13 cellular contexts compared by ENCODE assay signal in the genomic region with DNA sequence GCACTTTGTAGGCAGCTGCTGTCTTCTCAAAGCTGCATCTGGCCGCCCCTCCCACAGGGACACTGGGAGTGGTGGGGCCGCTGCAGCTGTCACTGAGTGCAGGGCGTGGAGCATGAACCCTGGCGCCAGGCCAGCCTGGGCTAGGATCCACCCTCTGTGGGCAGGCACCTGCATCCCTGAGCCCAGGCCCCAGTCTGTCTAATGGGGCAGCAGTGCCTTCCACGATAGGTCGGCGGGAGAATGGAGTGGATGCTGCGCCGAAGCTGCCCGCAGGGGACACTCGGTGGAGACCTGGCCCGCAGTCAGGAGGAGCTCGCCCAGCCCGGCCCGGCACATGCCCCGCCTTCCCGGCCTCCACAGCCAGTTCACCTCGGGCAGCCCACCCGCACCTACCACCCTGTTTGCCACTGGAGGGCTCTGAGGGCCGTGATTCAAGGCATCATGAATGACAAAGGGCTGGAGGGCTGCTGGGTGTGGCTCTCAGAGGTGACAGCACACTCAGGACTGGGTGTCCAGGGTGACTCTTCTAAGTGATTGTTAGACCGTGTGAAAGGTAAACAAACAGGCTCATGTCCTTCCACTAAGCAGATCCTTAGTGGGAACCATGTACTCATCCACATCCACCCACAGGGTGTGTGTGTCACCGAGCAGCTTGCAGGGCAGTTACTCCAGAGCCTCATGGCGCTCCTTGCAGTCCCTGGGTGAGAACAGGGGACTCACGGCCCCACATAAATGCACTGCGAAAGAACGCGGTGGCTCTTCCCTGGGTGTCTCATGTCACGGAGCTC.
DNase-seq lines count a peak whose midpoint lies in the region; ATAC-seq, FAIRE-seq and TF ChIP-seq lines count a peak whose summit lies in the region.
"Had no signal": no experiment of that assay in that cellular context is flagged by ENCODE, and none has a peak within 500 bp of the region (broad histone marks: within the 10 kb centered on the region; RNA-seq: fewer than 3 reads in every experiment).

No MANE protein-coding gene starts in this region.

- no peaks in the 10 kb centered on the region for H3K27me3 Mint-ChIP-seq in activated CD8-positive, alpha-beta T cell treated with anti-CD3 and anti-CD28 coated beads for 36 hours

- H3K36me3 Mint-ChIP-seq in activated CD8-positive, alpha-beta T cell treated with anti-CD3 and anti-CD28 coated beads for 36 hours (ENCODE audit: low read depth) = no peaks in the 10 kb centered on the region

- FAIRE-seq in bronchial epithelial cell (lab: Jason Lieb, UNC) = no peak

- H3K36me3 ChIP-seq in bronchial epithelial cell (ENCODE audit: control insufficient read depth, insufficient read depth, low read length) = no peaks in the 10 kb centered on the region

- intact Hi-C loops in activated CD8-positive, alpha-beta T cell treated with anti-CD3 and anti-CD28 coated beads for 36 hours (cut with micrococcal nuclease) = loop anchor here (5.0 kb wide), 1 partner anchor 232 kb away; no protein-coding TSS in a partner anchor

- no peak overlapping the region for H3K27ac Mint-ChIP-seq in activated CD8-positive, alpha-beta T cell treated with anti-CD3 and anti-CD28 coated beads for 36 hours

- H3K4me3 Mint-ChIP-seq in activated CD8-positive, alpha-beta T cell treated with anti-CD3 and anti-CD28 coated beads for 36 hours = no peak overlapping the region
- H3K4me3 Mint-ChIP-seq: neural crest cell had no signal

- no peak for TF ChIP-seq CTCF in bronchial epithelial cell (IDR thresholded peaks at IDR 0.05; ENCODE audit: insufficient read depth, low read length, severe bottlenecking)
- TF ChIP-seq CTCF in activated CD8-positive, alpha-beta T cell treated with anti-CD3 and anti-CD28 coated beads for 36 hours (IDR thresholded peaks at IDR 0.05) = no peak

- H3K4me1 Mint-ChIP-seq in activated CD8-positive, alpha-beta T cell treated with anti-CD3 and anti-CD28 coated beads for 36 hours (ENCODE audit: low read depth) = no peaks in the 10 kb centered on the region

- POLR2A ChIA-PET in activated CD8-positive, alpha-beta T cell treated with anti-CD3 and anti-CD28 coated beads for 36 hours (lab: Charles Lee) = no interaction called here

- ATAC-seq in HG02981 (IDR thresholded peaks at IDR 0.05; ENCODE audit: unreplicated experiment) = no peak
- ATAC-seq in activated CD8-positive, alpha-beta T cell treated with anti-CD3 and anti-CD28 coated beads for 36 hours = no peak

- H3K9me3 Mint-ChIP-seq in activated CD8-positive, alpha-beta T cell treated with anti-CD3 and anti-CD28 coated beads for 36 hours = no peaks in the 10 kb centered on the region
- H3K9me3 Mint-ChIP-seq: activated naive CD4-positive, alpha-beta T cell treated with anti-CD3 and anti-CD28 coated beads, Interleukin-2, amount 50 U/mL, for 72 hours; neural crest cell had no signal

- CTCF ChIA-PET in activated CD8-positive, alpha-beta T cell treated with anti-CD3 and anti-CD28 coated beads for 36 hours (lab: Charles Lee) = interaction anchor here (1.1 kb wide), 1 partner anchor 231 kb away, joined by 3 read pairs; no protein-coding TSS in a partner anchor

- no peak overlapping the region for H3K4me3 ChIP-seq in bronchial epithelial cell (ENCODE audit: low read depth, low read length)
- H3K4me3 ChIP-seq: PC-9, testis had no signal

- no peaks in the 10 kb centered on the region for H3K27me3 ChIP-seq in bronchial epithelial cell (ENCODE audit: control insufficient read depth, insufficient read depth, low read length)
- H3K27me3 ChIP-seq: testis had no signal

- DNase-seq in CD1c-positive myeloid dendritic cell (ENCODE audit: extremely low spot score) = peak; percentile 44
- peak; percentile 10 for DNase-seq in MV-4-11 (lab: John Stamatoyannopoulos, UW)
- DNase-seq in bronchial epithelial cell (ENCODE audit: low read depth) = peak; percentile 28
- peak; percentile 42 for DNase-seq in kidney glomerular epithelial cell (lab: John Stamatoyannopoulos, UW)
- DNase-seq in NCI-H1048 (lab: John Stamatoyannopoulos, UW) = no peak
- no peak for DNase-seq in mucosa of gallbladder (ENCODE audit: low spot score)
- DNase-seq in activated CD8-positive, alpha-beta T cell treated with anti-CD3 and anti-CD28 coated beads for 36 hours = no peak
- DNase-seq: PC-9; stimulated activated CD4-positive, alpha-beta T cell treated with anti-CD3 and anti-CD28 coated beads, Interleukin-2, amount 100 ng/mL, for 24 hours; testis had no signal

Comparison
In these comparisons a context has a peak if more than half of its experiments do, and no peak if none do; other contexts are left out.
1. DNase-seq: peak in CD1c-positive myeloid dendritic cell (single experiment), MV-4-11 (single experiment), bronchial epithelial cell (single experiment) and kidney glomerular epithelial cell (single experiment); none in NCI-H1048 (single experiment), mucosa of gallbladder (single experiment) and activated CD8-positive, alpha-beta T cell treated with anti-CD3 and anti-CD28 coated beads for 36 hours (single experiment).